1 cellular context compared by ENCODE assay signal in genomic region chr19:52734340-52734892, GRCh38.
TF ChIP-seq lines count a peak whose summit lies in the region.

No MANE protein-coding gene starts in this region.

TF ChIP-seq in GM23338, 12 proteins besides CTCF, POLR2A, EP300 and RAD21 (continued from another document):
- TF ChIP-seq ZNF462 (CRISPR knock-in tag; IDR thresholded peaks at IDR 0.05), result no peak
- TF ChIP-seq ZNF114 (CRISPR knock-in tag; IDR thresholded peaks at IDR 0.05), result no peak
- no peak for TF ChIP-seq EZH2phosphoT487 (IDR thresholded peaks at IDR 0.05; ENCODE audit: unreplicated experiment)
- TF ChIP-seq STAT1 (IDR thresholded peaks at IDR 0.05; ENCODE audit: unreplicated experiment), result no peak
- no peak for TF ChIP-seq ETS1 (IDR thresholded peaks at IDR 0.05)
- no peak for TF ChIP-seq REST (IDR thresholded peaks at IDR 0.05; ENCODE audit: unreplicated experiment)
- TF ChIP-seq ZNF331 (CRISPR knock-in tag; IDR thresholded peaks at IDR 0.05; ENCODE audit: low read depth), result no peak
